Comparison of ENCODE assay signal across 26 cellular contexts in the genomic region with DNA sequence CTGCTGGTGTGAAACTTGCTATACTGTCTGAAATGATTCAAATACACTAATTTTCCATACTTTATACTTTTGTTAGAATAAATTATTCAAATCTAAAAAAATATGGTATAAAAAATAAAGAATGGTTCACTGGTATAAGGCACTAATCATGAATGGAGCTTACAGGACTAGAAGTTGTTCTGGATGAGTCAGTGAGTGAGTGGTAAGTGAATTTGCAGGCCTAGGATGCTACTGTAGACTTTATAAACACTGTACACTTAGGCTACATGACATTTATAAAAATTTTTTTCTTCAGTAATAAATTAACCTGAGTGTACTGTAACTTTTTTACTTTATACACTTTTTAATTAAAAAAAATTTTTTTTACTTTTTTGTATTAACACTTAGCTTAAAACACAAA.
"Had no signal": no experiment of that assay in that cellular context is flagged by ENCODE, and none has a peak within 500 bp of the region (broad histone marks: within the 10 kb centered on the region; RNA-seq: fewer than 3 reads in every experiment).

No MANE protein-coding gene starts in this region.

- FAIRE-seq: keratinocyte, pancreas had no signal

- H3K27ac Mint-ChIP-seq: mesothelial cell of epicardium; naive B cell; natural killer cell treated with Interleukin-12 subunit alpha and Interleukin-12 subunit beta and Interleukin-15 and Interleukin-18, amount 100 ng/mL, for 72 hours; stimulated activated naive CD8-positive, alpha-beta T cell treated with anti-CD3 and anti-CD28 coated beads, Interleukin-15, amount 100 ng/mL, for 72 hours had no signal

- H3K27me3 Mint-ChIP-seq: naive B cell; natural killer cell treated with Interleukin-12 subunit alpha and Interleukin-12 subunit beta and Interleukin-15 and Interleukin-18, amount 100 ng/mL, for 72 hours; stimulated activated naive CD8-positive, alpha-beta T cell treated with anti-CD3 and anti-CD28 coated beads, Interleukin-15, amount 100 ng/mL, for 72 hours had no signal

- H3K4me3 Mint-ChIP-seq: mesothelial cell of epicardium; naive B cell; natural killer cell treated with Interleukin-12 subunit alpha and Interleukin-12 subunit beta and Interleukin-15 and Interleukin-18, amount 100 ng/mL, for 72 hours; neural crest cell; stimulated activated naive CD8-positive, alpha-beta T cell treated with anti-CD3 and anti-CD28 coated beads, Interleukin-15, amount 100 ng/mL, for 72 hours had no signal

- DNase-seq: dorsolateral prefrontal cortex; effector CD4-positive, alpha-beta T cell; foreskin keratinocyte; glutamatergic neuron; heart right ventricle; hippocampal formation; left lung; mesenchymal stem cell; mucosa of descending colon; naive B cell; pancreas; retina; stimulated activated CD4-positive, alpha-beta T cell treated with anti-CD3 and anti-CD28 coated beads, Interleukin-12 subunit alpha, Interleukin-12 subunit beta, amount 100 ng/mL, for 4 hours; stimulated activated CD4-positive, alpha-beta T cell treated with anti-CD3 and anti-CD28 coated beads, Interleukin-1b, Interleukin-23, amount 100 ng/mL, for 48 hours; stimulated activated CD4-positive, alpha-beta T cell treated with anti-CD3 and anti-CD28 coated beads, Interleukin-4, amount 100 ng/mL, for 1 hour; stimulated activated CD8-positive, alpha-beta memory T cell treated with anti-CD3 and anti-CD28 coated beads, Interleukin-4, amount 100 ng/mL, for 48 hours; stimulated activated naive CD4-positive, alpha-beta T cell; stimulated activated naive CD8-positive, alpha-beta T cell treated with anti-CD3 and anti-CD28 coated beads, Interleukin-15, amount 100 ng/mL, for 72 hours; transverse colon; upper lobe of right lung; uterus had no signal

- ATAC-seq: foreskin keratinocyte; heart right ventricle; left lung; mucosa of descending colon; natural killer cell treated with Interleukin-12 subunit alpha and Interleukin-12 subunit beta and Interleukin-15 and Interleukin-18, amount 100 ng/mL, for 72 hours; pancreas; sciatic nerve; stimulated activated naive CD8-positive, alpha-beta T cell treated with anti-CD3 and anti-CD28 coated beads, Interleukin-15, amount 100 ng/mL, for 72 hours; upper lobe of right lung had no signal

- H3K4me1 Mint-ChIP-seq: mesothelial cell of epicardium; stimulated activated naive CD8-positive, alpha-beta T cell treated with anti-CD3 and anti-CD28 coated beads, Interleukin-15, amount 100 ng/mL, for 72 hours had no signal

- H3K9me3 Mint-ChIP-seq: natural killer cell treated with Interleukin-12 subunit alpha and Interleukin-12 subunit beta and Interleukin-15 and Interleukin-18, amount 100 ng/mL, for 72 hours; stimulated activated naive CD8-positive, alpha-beta T cell treated with anti-CD3 and anti-CD28 coated beads, Interleukin-15, amount 100 ng/mL, for 72 hours had no signal
